ENCODE assay signal across 10 cellular contexts in the genomic region with DNA sequence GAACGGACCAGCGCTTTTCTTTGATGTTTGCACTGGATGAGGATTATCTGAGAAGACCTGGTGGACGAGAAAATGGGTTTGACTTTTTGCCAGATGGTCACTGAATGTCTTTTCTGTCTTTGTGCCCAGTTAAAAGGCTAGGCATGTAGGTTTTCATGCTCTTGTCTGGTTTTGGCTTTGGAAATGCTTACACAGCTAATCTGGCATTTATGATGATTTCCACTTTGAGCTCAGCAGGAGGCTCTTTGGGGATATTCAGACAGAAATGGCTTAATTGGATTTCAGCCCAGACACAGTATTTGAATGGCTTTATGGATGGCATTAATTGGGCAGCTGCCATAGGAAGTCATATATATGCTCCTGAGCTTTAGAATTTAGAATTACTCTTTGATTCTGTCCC. TPM values are rescaled to one million over a fixed set of nuclear protein-coding genes. Genes with fewer than 3 reads are reported as not detected.
DNase-seq lines count a peak whose midpoint lies in the region; ATAC-seq and TF ChIP-seq lines count a peak whose summit lies in the region.
"Had no signal": no experiment of that assay in that cellular context is flagged by ENCODE, and none has a peak within 500 bp of the region (broad histone marks: within the 10 kb centered on the region; RNA-seq: fewer than 3 reads in every experiment).

No MANE protein-coding gene starts in this region.

- peaks cover 33 to 64% (median 45%) of the 10 kb centered on the region in 4 donors for H3K4me1 ChIP-seq in esophagus muscularis mucosa

- H3K9me3 ChIP-seq in esophagus muscularis mucosa, result no peaks in the 10 kb centered on the region

- H3K36me3 ChIP-seq in esophagus muscularis mucosa, result no peaks in the 10 kb centered on the region
- H3K36me3 ChIP-seq: neural progenitor cell had no signal

- no peak overlapping the region for H3K4me3 ChIP-seq in retinal pigment epithelial cell (ENCODE audit: low read length)
- H3K4me3 ChIP-seq in coronary artery, result no peak overlapping the region
- H3K4me3 ChIP-seq in esophagus muscularis mucosa, result no peak overlapping the region
- H3K4me3 ChIP-seq: neural progenitor cell had no signal

- 66% methylated on average over 3 of the region's 3 CpGs for WGBS in esophagus muscularis mucosa

- H3K27me3 ChIP-seq in esophagus muscularis mucosa, result no peaks in the 10 kb centered on the region
- H3K27me3 ChIP-seq: foreskin keratinocyte, neural progenitor cell had no signal

- H3K4me1 Mint-ChIP-seq in activated CD8-positive, alpha-beta memory T cell treated with anti-CD3 and anti-CD28 coated beads, Interleukin-2, amount 10 ng/mL, durations not matched to agents 7 days and 5 days, result peaks cover 88% of the 10 kb centered on the region
- peaks cover 97% of the 10 kb centered on the region for H3K4me1 Mint-ChIP-seq in activated naive CD8-positive, alpha-beta T cell treated with anti-CD3 and anti-CD28 coated beads, Interleukin-2, amount 50 U/mL, for 24 hours

- H3K4me3 Mint-ChIP-seq in activated CD8-positive, alpha-beta memory T cell treated with anti-CD3 and anti-CD28 coated beads, Interleukin-2, amount 10 ng/mL, durations not matched to agents 7 days and 5 days, result no peak overlapping the region
- peak overlapping the region; percentile 5 for H3K4me3 Mint-ChIP-seq in activated naive CD8-positive, alpha-beta T cell treated with anti-CD3 and anti-CD28 coated beads, Interleukin-2, amount 50 U/mL, for 24 hours
- H3K4me3 Mint-ChIP-seq: neural progenitor cell had no signal

- TF ChIP-seq CTCF in retinal pigment epithelial cell (conservative IDR thresholded peaks at IDR 0.05; ENCODE audit: low read depth, low read length) (no peak), coronary artery (IDR thresholded peaks at IDR 0.05) (no peak), esophagus muscularis mucosa (IDR thresholded peaks at IDR 0.05) (no peak)

- no peaks in the 10 kb centered on the region for H3K27me3 Mint-ChIP-seq in activated CD8-positive, alpha-beta memory T cell treated with anti-CD3 and anti-CD28 coated beads, Interleukin-2, amount 10 ng/mL, durations not matched to agents 7 days and 5 days
- no peaks in the 10 kb centered on the region for H3K27me3 Mint-ChIP-seq in activated naive CD8-positive, alpha-beta T cell treated with anti-CD3 and anti-CD28 coated beads, Interleukin-2, amount 50 U/mL, for 24 hours

- CTCF ChIA-PET in activated CD8-positive, alpha-beta memory T cell treated with anti-CD3 and anti-CD28 coated beads, Interleukin-2, amount 10 ng/mL, durations not matched to agents 7 days and 5 days (lab: Charles Lee), result interaction anchor here (0.9 to 3.0 kb wide), 6 partner anchors 8 to 229 kb away, joined by 3 to 14 read pairs (median 4); no protein-coding TSS in a partner anchor

- ATAC-seq in activated CD8-positive, alpha-beta memory T cell treated with anti-CD3 and anti-CD28 coated beads, Interleukin-2, amount 10 ng/mL, durations not matched to agents 7 days and 5 days, result no peak
- no peak for ATAC-seq in activated naive CD8-positive, alpha-beta T cell treated with anti-CD3 and anti-CD28 coated beads, Interleukin-2, amount 50 U/mL, for 24 hours

- no peak for TF ChIP-seq EP300 in esophagus muscularis mucosa (IDR thresholded peaks at IDR 0.05)

- no peak for TF ChIP-seq POLR2A in esophagus muscularis mucosa (IDR thresholded peaks at IDR 0.05; ENCODE audit: low read depth)

- intact Hi-C loops in esophagus muscularis mucosa (cut with DNase I), result no loop called here

- H3K27ac ChIP-seq in coronary artery (no peak overlapping the region), esophagus muscularis mucosa (replicated peaks in 1 of 4) (no peak overlapping the region)
- H3K27ac ChIP-seq: foreskin keratinocyte, neural progenitor cell had no signal

- no peak for DNase-seq in activated CD8-positive, alpha-beta memory T cell treated with anti-CD3 and anti-CD28 coated beads, Interleukin-2, amount 10 ng/mL, durations not matched to agents 7 days and 5 days
- DNase-seq in activated CD8-positive, alpha-beta memory T cell treated with anti-CD3 and anti-CD28 coated beads for 24 hours, result no peak
- peak; percentile 63 for DNase-seq in NCI-H2107 (lab: John Stamatoyannopoulos, UW)
- no peak for DNase-seq in activated naive CD8-positive, alpha-beta T cell treated with anti-CD3 and anti-CD28 coated beads, Interleukin-2, amount 50 U/mL, for 24 hours
- DNase-seq in retinal pigment epithelial cell (ENCODE audit: low read depth), result peak; percentile 48
- no peak for DNase-seq in coronary artery (ENCODE audit: low spot score)
- DNase-seq in esophagus muscularis mucosa (ENCODE audit: extremely low spot score), result no peak
- DNase-seq in stimulated activated CD4-positive, alpha-beta T cell treated with anti-CD3 and anti-CD28 coated beads, Interleukin-2, amount 100 ng/mL, for 48 hours, result no peak

- H3K9me3 Mint-ChIP-seq in activated CD8-positive, alpha-beta memory T cell treated with anti-CD3 and anti-CD28 coated beads, Interleukin-2, amount 10 ng/mL, durations not matched to agents 7 days and 5 days (ENCODE audit: low read depth), result no peaks in the 10 kb centered on the region
- H3K9me3 Mint-ChIP-seq in activated naive CD8-positive, alpha-beta T cell treated with anti-CD3 and anti-CD28 coated beads, Interleukin-2, amount 50 U/mL, for 24 hours, result peaks cover under 1% of the 10 kb centered on the region

- peak overlapping the region; percentile 82 for H3K27ac Mint-ChIP-seq in activated CD8-positive, alpha-beta memory T cell treated with anti-CD3 and anti-CD28 coated beads, Interleukin-2, amount 10 ng/mL, durations not matched to agents 7 days and 5 days
- peak overlapping the region; percentile 95 for H3K27ac Mint-ChIP-seq in activated naive CD8-positive, alpha-beta T cell treated with anti-CD3 and anti-CD28 coated beads, Interleukin-2, amount 50 U/mL, for 24 hours
- H3K27ac Mint-ChIP-seq: neural progenitor cell had no signal

- peaks cover 47% of the 10 kb centered on the region for H3K36me3 Mint-ChIP-seq in activated CD8-positive, alpha-beta memory T cell treated with anti-CD3 and anti-CD28 coated beads, Interleukin-2, amount 10 ng/mL, durations not matched to agents 7 days and 5 days
- H3K36me3 Mint-ChIP-seq in activated naive CD8-positive, alpha-beta T cell treated with anti-CD3 and anti-CD28 coated beads, Interleukin-2, amount 50 U/mL, for 24 hours (ENCODE audit: low read depth), result peaks cover 58% of the 10 kb centered on the region

RNA-seq across cellular contexts. Expression of a gene that starts 59.6 kb away (rescaled TPM):
- 10 to 100 TPM; 51.6 to 54.1 TPM for total RNA-seq in activated CD8-positive, alpha-beta memory T cell treated with anti-CD3 and anti-CD28 coated beads, Interleukin-2, amount 10 ng/mL, durations not matched to agents 7 days and 5 days
- total RNA-seq in esophagus muscularis mucosa, result 100 to 1,000 TPM in 2 of 4 donors, 10 to 100 TPM in 2; 59.8 to 130 (median 96.2) TPM

Comparison
In these comparisons a context has a peak if more than half of its experiments do, and no peak if none do; other contexts are left out.
1. DNase-seq: peak in NCI-H2107 (single experiment) and retinal pigment epithelial cell (single experiment); none in activated CD8-positive, alpha-beta memory T cell treated with anti-CD3 and anti-CD28 coated beads, Interleukin-2, amount 10 ng/mL, durations not matched to agents 7 days and 5 days (single experiment), activated CD8-positive, alpha-beta memory T cell treated with anti-CD3 and anti-CD28 coated beads for 24 hours (single experiment), activated naive CD8-positive, alpha-beta T cell treated with anti-CD3 and anti-CD28 coated beads, Interleukin-2, amount 50 U/mL, for 24 hours (single experiment), coronary artery (single experiment), esophagus muscularis mucosa (single experiment) and stimulated activated CD4-positive, alpha-beta T cell treated with anti-CD3 and anti-CD28 coated beads, Interleukin-2, amount 100 ng/mL, for 48 hours (0 of 2).